Comparison of ENCODE assay signal across 7 cellular contexts in genomic region chr1:32199717-32200072, GRCh38. TPM values are rescaled to one million over a fixed set of nuclear protein-coding genes. Genes with fewer than 3 reads are reported as not detected.
A peak's percentile ranks its signal among the peaks of the same experiment; 100 is the strongest.
DNase-seq lines count a peak whose midpoint lies in the region; ATAC-seq and TF ChIP-seq lines count a peak whose summit lies in the region.
"Had no signal": no experiment of that assay in that cellular context is flagged by ENCODE, and none has a peak within 500 bp of the region (broad histone marks: within the 10 kb centered on the region; RNA-seq: fewer than 3 reads in every experiment).

No MANE protein-coding gene starts in this region.

- no peaks in the 10 kb centered on the region for H3K9me3 Mint-ChIP-seq in osteocyte (ENCODE audit: unreplicated experiment)

- H3K36me3 Mint-ChIP-seq in osteocyte (ENCODE audit: unreplicated experiment): peaks cover 10% of the 10 kb centered on the region

- H3K4me3 Mint-ChIP-seq in osteocyte (ENCODE audit: unreplicated experiment): peak overlapping the region; percentile 88

- DNase-seq in NCI-H2029 treated with DMSO at 0.1 percent for 48 hours (lab: John Stamatoyannopoulos, UW) (peak; percentile 63), cerebellar cortex (ENCODE audit: low spot score) (peak; percentile 94), osteocyte (ENCODE audit: extremely low spot score, unreplicated experiment) (no peak), kidney glomerular epithelial cell (lab: John Stamatoyannopoulos, UW) (no peak)
- no peak for DNase-seq in effector CD4-positive, alpha-beta T cell

- H3K4me1 Mint-ChIP-seq in osteocyte (ENCODE audit: unreplicated experiment): peaks cover 33% of the 10 kb centered on the region

- no peaks in the 10 kb centered on the region for H3K27me3 Mint-ChIP-seq in osteocyte (ENCODE audit: unreplicated experiment)

- no peak for TF ChIP-seq CTCF in osteocyte (IDR thresholded peaks at IDR 0.05)

- no peak for ATAC-seq in GM18868 (IDR thresholded peaks at IDR 0.05; ENCODE audit: unreplicated experiment)

- peak overlapping the region; percentile 96 for H3K27ac Mint-ChIP-seq in osteocyte (ENCODE audit: unreplicated experiment)

RNA-seq across cellular contexts. Expression of gene CCDC28B, which starts 0.7 kb away (rescaled TPM):
- 24.0 and 29.9 TPM in 2 replicates for total RNA-seq in osteocyte

RNA-seq across cellular contexts. Expression of gene IQCC, which starts 5.8 kb away (rescaled TPM):
- 3.0 and 3.1 TPM in 2 replicates for total RNA-seq in osteocyte

RNA-seq across cellular contexts. Expression of gene DCDC2B, which starts 9.2 kb away (rescaled TPM):
- not detected in 2 replicates for total RNA-seq in osteocyte
- total RNA-seq: bronchial epithelial cell had no signal

RNA-seq across cellular contexts. Expression of gene TXLNA, which starts 20.2 kb away (rescaled TPM):
- total RNA-seq in osteocyte: 77.3 and 77.8 TPM in 2 replicates

RNA-seq across cellular contexts. Expression of gene TMEM234, which starts 22.5 kb away (rescaled TPM):
- total RNA-seq in osteocyte: 27.9 and 30.7 TPM in 2 replicates

Comparison
In these comparisons a context has a peak if more than half of its experiments do, and no peak if none do; other contexts are left out.
1. DNase-seq: peak in NCI-H2029 treated with DMSO at 0.1 percent for 48 hours (single experiment) and cerebellar cortex (single experiment); none in osteocyte (single experiment), effector CD4-positive, alpha-beta T cell (single experiment) and kidney glomerular epithelial cell (single experiment).